8 cellular contexts compared by ENCODE assay signal in genomic region chr2:164599954-164600589, GRCh38. TPM values are rescaled to one million over a fixed set of nuclear protein-coding genes. Genes with fewer than 3 reads are reported as not detected.
A peak's percentile ranks its signal among the peaks of the same experiment; 100 is the strongest.
DNase-seq lines count a peak whose midpoint lies in the region; ATAC-seq and TF ChIP-seq lines count a peak whose summit lies in the region.

No MANE protein-coding gene starts in this region.

- peaks cover 6% of the 10 kb centered on the region for H3K27me3 Mint-ChIP-seq in activated naive CD8-positive, alpha-beta T cell treated with anti-CD3 and anti-CD28 coated beads for 36 hours

- H2AFZ ChIP-seq in SU-DHL-6 (ENCODE audit: low read depth, low read length, severe bottlenecking), result no peak overlapping the region

- H3K36me3 ChIP-seq in A673 (ENCODE audit: insufficient read depth, low read length, poor library complexity, severe bottlenecking) (no peaks in the 10 kb centered on the region), SU-DHL-6 (ENCODE audit: low read length) (no peaks in the 10 kb centered on the region)

- no peak overlapping the region for H3K27ac Mint-ChIP-seq in activated naive CD8-positive, alpha-beta T cell treated with anti-CD3 and anti-CD28 coated beads for 36 hours

- ATAC-seq in GM18499 (IDR thresholded peaks at IDR 0.05; ENCODE audit: insufficient read depth, unreplicated experiment), result peak; percentile 97
- peak; percentile 97 for ATAC-seq in HG02852 (IDR thresholded peaks at IDR 0.05; ENCODE audit: unreplicated experiment)

- H3K79me2 ChIP-seq in SU-DHL-6 (ENCODE audit: insufficient read depth, low read length), result no peaks in the 10 kb centered on the region

- no peaks in the 10 kb centered on the region for H3K27me3 ChIP-seq in A673 (replicated peaks; ENCODE audit: insufficient read depth, low read depth, low read length, poor library complexity)
- no peaks in the 10 kb centered on the region for H3K27me3 ChIP-seq in SU-DHL-6 (ENCODE audit: low read length)

- peak; percentile 84 for DNase-seq in A673 (ENCODE audit: low spot score)
- DNase-seq in NCI-H1092 (lab: John Stamatoyannopoulos, UW), result peak; percentile 49
- DNase-seq in foreskin fibroblast, result peak in 1 of 2 donors; percentile 77
- DNase-seq in renal cortical epithelial cell (ENCODE audit: low read depth), result peak; percentile 88
- no peak for DNase-seq in activated naive CD8-positive, alpha-beta T cell treated with anti-CD3 and anti-CD28 coated beads for 36 hours

- CTCF ChIA-PET in A673 (lab: Charles Lee), result interaction anchor here (0.5 to 1.0 kb wide), 2 partner anchors 40 to 777 kb away, joined by 3 to 6 read pairs; no protein-coding TSS in a partner anchor

- H3K4me1 ChIP-seq in A673 (ENCODE audit: insufficient read depth, low read length, poor library complexity, severe bottlenecking), result no peaks in the 10 kb centered on the region

- H3K27ac ChIP-seq in A673 (ENCODE audit: low read depth, low read length, poor library complexity, severe bottlenecking), result no peak overlapping the region
- H3K27ac ChIP-seq in SU-DHL-6 (ENCODE audit: low read depth, low read length), result no peak overlapping the region

- no peaks in the 10 kb centered on the region for H3K9me2 ChIP-seq in SU-DHL-6 (replicated peaks; ENCODE audit: insufficient read depth, low read length)

- no peaks in the 10 kb centered on the region for H3F3A ChIP-seq in SU-DHL-6 (ENCODE audit: insufficient read depth)

- H3K4me3 Mint-ChIP-seq in activated naive CD8-positive, alpha-beta T cell treated with anti-CD3 and anti-CD28 coated beads for 36 hours, result no peak overlapping the region

- H3K9ac ChIP-seq in SU-DHL-6 (ENCODE audit: low read length), result no peak overlapping the region

- BruUV-seq in A673 (replicated peaks; lab: Mats Ljungman, UMichigan), result no TSS peak

- intact Hi-C loops in A673 (cut with micrococcal nuclease; ENCODE audit: unreplicated experiment), result loop anchor here (1.0 kb wide), 1 partner anchor 40 kb away; no protein-coding TSS in a partner anchor

- H3K4me1 Mint-ChIP-seq in activated naive CD8-positive, alpha-beta T cell treated with anti-CD3 and anti-CD28 coated beads for 36 hours, result no peaks in the 10 kb centered on the region

- H3K9me3 ChIP-seq in A673 (ENCODE audit: low read depth, low read length, poor library complexity, severe bottlenecking), result no peaks in the 10 kb centered on the region
- H3K9me3 ChIP-seq in SU-DHL-6 (ENCODE audit: insufficient read depth, low read length), result no peaks in the 10 kb centered on the region

- H3K4me3 ChIP-seq in A673 (ENCODE audit: low read depth, low read length, poor library complexity, severe bottlenecking), result no peak overlapping the region
- no peak overlapping the region for H3K4me3 ChIP-seq in SU-DHL-6 (ENCODE audit: insufficient read depth, low read length, poor library complexity, severe bottlenecking)
- H3K4me3 ChIP-seq in foreskin fibroblast (ENCODE audit: low read depth in 1 of 2, low read length in 2 of 2), result no peak overlapping the region

- H3K4me2 ChIP-seq in SU-DHL-6 (ENCODE audit: low read depth, low read length, poor library complexity, severe bottlenecking), result no peak overlapping the region

- no peaks in the 10 kb centered on the region for H3K9me3 Mint-ChIP-seq in activated naive CD8-positive, alpha-beta T cell treated with anti-CD3 and anti-CD28 coated beads for 36 hours

- POLR2A ChIA-PET in A673 (lab: Charles Lee; ENCODE audit: low non-redundant PET), result no interaction called here

- TF ChIP-seq CTCF in A673 (conservative IDR thresholded peaks at IDR 0.05; ENCODE audit: low read depth, low read length), result peak; percentile 99
- TF ChIP-seq CTCF in SU-DHL-6 (IDR thresholded peaks at IDR 0.05; ENCODE audit: insufficient read depth, low read length, poor library complexity, severe bottlenecking), result peak; percentile 88
- peak; percentile 82 for TF ChIP-seq CTCF in foreskin fibroblast (IDR thresholded peaks at IDR 0.05; ENCODE audit: low read depth, low read length)

- no peaks in the 10 kb centered on the region for H4K20me1 ChIP-seq in SU-DHL-6 (ENCODE audit: low read depth, low read length)

- no peaks in the 10 kb centered on the region for H3K36me3 Mint-ChIP-seq in activated naive CD8-positive, alpha-beta T cell treated with anti-CD3 and anti-CD28 coated beads for 36 hours

RNA-seq across cellular contexts. Expression of gene GRB14, which starts 21.2 kb away (rescaled TPM):
- total RNA-seq in A673 (2021) (0.55 and 0.73 TPM in 2 replicates), renal cortical epithelial cell (10.4 and 22.1 TPM in 2 replicates)
- total RNA-seq in activated naive CD8-positive, alpha-beta T cell treated with anti-CD3 and anti-CD28 coated beads for 36 hours, result not detected
